In the genomic region with DNA sequence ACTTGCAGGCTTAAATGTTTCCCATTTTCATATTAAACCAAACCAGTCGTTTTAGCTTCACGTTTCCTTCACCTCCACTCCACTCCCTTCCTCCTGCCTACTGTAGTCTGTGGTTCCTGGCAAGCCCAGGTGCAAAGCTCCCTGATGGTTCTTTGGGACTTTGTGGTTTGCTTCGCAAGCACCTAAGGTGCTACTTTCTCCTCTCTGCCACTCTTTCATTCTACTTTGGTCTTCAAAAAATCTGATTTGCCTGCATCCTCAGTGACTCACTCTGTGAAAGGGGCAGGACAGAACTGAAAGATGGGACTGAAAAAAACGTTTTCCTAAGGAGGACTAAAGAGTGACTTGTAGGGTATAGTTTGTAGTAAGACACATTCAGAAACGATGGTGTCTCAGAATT, we compare ENCODE assay signal across 16 cellular contexts.
DNase-seq lines count a peak whose midpoint lies in the region; ATAC-seq and TF ChIP-seq lines count a peak whose summit lies in the region.
"Had no signal": no experiment of that assay in that cellular context is flagged by ENCODE, and none has a peak within 500 bp of the region (broad histone marks: within the 10 kb centered on the region; RNA-seq: fewer than 3 reads in every experiment).

No MANE protein-coding gene starts in this region.

- H3K79me2 ChIP-seq in GM23338 (replicated peaks; ENCODE audit: insufficient read depth) (no peaks in the 10 kb centered on the region), Loucy (ENCODE audit: insufficient read depth, low read length) (peaks cover 48% of the 10 kb centered on the region)

- H2AFZ ChIP-seq in GM23338 (peak overlapping the region; percentile 72; the same call in 1 of the 2 replicates), Loucy (ENCODE audit: low read length) (no peak overlapping the region)

- TF ChIP-seq POLR2A in right lobe of liver (IDR thresholded peaks at IDR 0.05): no peak

- H3K9me3 Mint-ChIP-seq in GM23338: no peaks in the 10 kb centered on the region

- H3K27me3 Mint-ChIP-seq in GM23338 (ENCODE audit: insufficient read depth, low read depth, poor library complexity): no peaks in the 10 kb centered on the region

- no peak for DNase-seq in GM23338 (ENCODE audit: low spot score)
- DNase-seq in RPMI8226: peak; percentile 5
- DNase-seq in NCI-H748 treated with DMSO at 0.1 percent for 48 hours (lab: John Stamatoyannopoulos, UW): no peak
- DNase-seq in right lobe of liver: no peak
- DNase-seq in middle frontal gyrus (ENCODE audit: extremely low spot score, low spot score): no peak
- DNase-seq: C1 segment of cervical spinal cord; Calu3; CD4-positive, alpha-beta memory T cell; COR-L47; DMS53; DMS79 treated with DMSO at 0.1 percent for 48 hours; H7; HCEC 1CT had no signal

- H3K9me2 ChIP-seq in GM23338 (ENCODE audit: insufficient read depth) (no peaks in the 10 kb centered on the region), Loucy (replicated peaks; ENCODE audit: low read depth, low read length) (no peaks in the 10 kb centered on the region)

- H3K4me2 ChIP-seq in GM23338: no peak overlapping the region
- H3K4me2 ChIP-seq in Loucy (ENCODE audit: low read depth, low read length, poor library complexity, severe bottlenecking): peak overlapping the region; percentile 66

- H4K20me1 ChIP-seq in GM23338 (replicated peaks; ENCODE audit: insufficient read depth) (no peaks in the 10 kb centered on the region), Loucy (ENCODE audit: insufficient read depth, low read length, poor library complexity, severe bottlenecking) (no peaks in the 10 kb centered on the region)

- H3K9me3 ChIP-seq in Loucy (ENCODE audit: insufficient read depth, low read depth, low read length): no peaks in the 10 kb centered on the region
- H3K9me3 ChIP-seq in right lobe of liver: no peaks in the 10 kb centered on the region

- H3K4me1 ChIP-seq in GM23338 (ENCODE audit: insufficient read depth) (no peaks in the 10 kb centered on the region), Loucy (ENCODE audit: insufficient read depth, low read length, poor library complexity, severe bottlenecking) (peaks cover 81% of the 10 kb centered on the region), right lobe of liver (no peaks in the 10 kb centered on the region)

- no peaks in the 10 kb centered on the region for H3K36me3 ChIP-seq in GM23338 (ENCODE audit: insufficient read depth)
- no peaks in the 10 kb centered on the region for H3K36me3 ChIP-seq in Loucy (ENCODE audit: insufficient read depth, low read length)
- no peaks in the 10 kb centered on the region for H3K36me3 ChIP-seq in right lobe of liver

- WGBS in right lobe of liver (ENCODE audit: insufficient coverage, low coverage, low lambda C conversion rate, missing lambda C conversion rate): 26% methylated on average over 4 of the region's 5 CpGs

- H3K27ac Mint-ChIP-seq in GM23338: no peak overlapping the region
- H3K27ac Mint-ChIP-seq: CD4-positive, alpha-beta memory T cell had no signal

- ATAC-seq in GM23338: no peak
- ATAC-seq in GM18519 (IDR thresholded peaks at IDR 0.05; ENCODE audit: low FRiP score, unreplicated experiment): no peak
- no peak for ATAC-seq in right lobe of liver
- ATAC-seq: GM12878 had no signal

- no peaks in the 10 kb centered on the region; the same call in 2 of the 3 replicates for H3K4me1 Mint-ChIP-seq in GM23338
- H3K4me1 Mint-ChIP-seq: CD4-positive, alpha-beta memory T cell had no signal

- H3K4me3 Mint-ChIP-seq in GM23338: no peak overlapping the region
- H3K4me3 Mint-ChIP-seq: CD4-positive, alpha-beta memory T cell had no signal

- intact Hi-C loops in right lobe of liver (cut with DNase I): no loop called here

- no peaks in the 10 kb centered on the region for H3K27me3 ChIP-seq in GM23338 (ENCODE audit: insufficient read depth)
- H3K27me3 ChIP-seq in Loucy (ENCODE audit: insufficient read depth, low read length, poor library complexity, severe bottlenecking): no peaks in the 10 kb centered on the region
- H3K27me3 ChIP-seq in right lobe of liver: no peaks in the 10 kb centered on the region

- H3K4me3 ChIP-seq in GM23338: no peak overlapping the region
- H3K4me3 ChIP-seq in Loucy (ENCODE audit: low read length, poor library complexity, severe bottlenecking): peak overlapping the region; percentile 72
- no peak overlapping the region for H3K4me3 ChIP-seq in right lobe of liver
- H3K4me3 ChIP-seq: GM12878 had no signal

- H3F3A ChIP-seq in GM23338 (replicated peaks; ENCODE audit: low read depth) (no peaks in the 10 kb centered on the region), Loucy (ENCODE audit: low read depth) (peaks cover 18% of the 10 kb centered on the region)

- H3K36me3 Mint-ChIP-seq in GM23338 (ENCODE audit: low read depth): no peaks in the 10 kb centered on the region
- H3K36me3 Mint-ChIP-seq: CD4-positive, alpha-beta memory T cell had no signal

- H3K27ac ChIP-seq in GM23338 (ENCODE audit: low read depth) (no peak overlapping the region), right lobe of liver (no peak overlapping the region)

- peak overlapping the region; percentile 88 for H3K9ac ChIP-seq in Loucy (ENCODE audit: low read depth, low read length, poor library complexity, severe bottlenecking)

- no peak for TF ChIP-seq CTCF in GM23338 (conservative IDR thresholded peaks at IDR 0.05; ENCODE audit: low read depth in 2 of 2)
- no peak for TF ChIP-seq CTCF in Loucy (conservative IDR thresholded peaks at IDR 0.05; ENCODE audit: low read length)
- TF ChIP-seq CTCF in right lobe of liver (IDR thresholded peaks at IDR 0.05): no peak

TF ChIP-seq in GM23338, 12 proteins besides CTCF, POLR2A, EP300 and RAD21 (continues in another document):
- TF ChIP-seq POLR2AphosphoS5 (IDR thresholded peaks at IDR 0.05; ENCODE audit: low read depth) (no peak), EZH2 (IDR thresholded peaks at IDR 0.05; ENCODE audit: low read depth, unreplicated experiment) (no peak), ZNF114 (CRISPR knock-in tag; IDR thresholded peaks at IDR 0.05) (no peak), STAT1 (IDR thresholded peaks at IDR 0.05; ENCODE audit: unreplicated experiment) (no peak), ZNF331 (CRISPR knock-in tag; IDR thresholded peaks at IDR 0.05; ENCODE audit: low read depth) (no peak), EZH2phosphoT487 (IDR thresholded peaks at IDR 0.05; ENCODE audit: unreplicated experiment) (no peak), JUNB (IDR thresholded peaks at IDR 0.05; ENCODE audit: unreplicated experiment) (no peak), NANOG (IDR thresholded peaks at IDR 0.05; ENCODE audit: borderline replicate concordance) (no peak)
- TF ChIP-seq, protein P1, sequence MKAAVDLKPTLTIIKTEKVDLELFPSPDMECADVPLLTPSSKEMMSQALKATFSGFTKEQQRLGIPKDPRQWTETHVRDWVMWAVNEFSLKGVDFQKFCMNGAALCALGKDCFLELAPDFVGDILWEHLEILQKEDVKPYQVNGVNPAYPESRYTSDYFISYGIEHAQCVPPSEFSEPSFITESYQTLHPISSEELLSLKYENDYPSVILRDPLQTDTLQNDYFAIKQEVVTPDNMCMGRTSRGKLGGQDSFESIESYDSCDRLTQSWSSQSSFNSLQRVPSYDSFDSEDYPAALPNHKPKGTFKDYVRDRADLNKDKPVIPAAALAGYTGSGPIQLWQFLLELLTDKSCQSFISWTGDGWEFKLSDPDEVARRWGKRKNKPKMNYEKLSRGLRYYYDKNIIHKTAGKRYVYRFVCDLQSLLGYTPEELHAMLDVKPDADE (IDR thresholded peaks at IDR 0.05): no peak
- TF ChIP-seq, protein P2, sequence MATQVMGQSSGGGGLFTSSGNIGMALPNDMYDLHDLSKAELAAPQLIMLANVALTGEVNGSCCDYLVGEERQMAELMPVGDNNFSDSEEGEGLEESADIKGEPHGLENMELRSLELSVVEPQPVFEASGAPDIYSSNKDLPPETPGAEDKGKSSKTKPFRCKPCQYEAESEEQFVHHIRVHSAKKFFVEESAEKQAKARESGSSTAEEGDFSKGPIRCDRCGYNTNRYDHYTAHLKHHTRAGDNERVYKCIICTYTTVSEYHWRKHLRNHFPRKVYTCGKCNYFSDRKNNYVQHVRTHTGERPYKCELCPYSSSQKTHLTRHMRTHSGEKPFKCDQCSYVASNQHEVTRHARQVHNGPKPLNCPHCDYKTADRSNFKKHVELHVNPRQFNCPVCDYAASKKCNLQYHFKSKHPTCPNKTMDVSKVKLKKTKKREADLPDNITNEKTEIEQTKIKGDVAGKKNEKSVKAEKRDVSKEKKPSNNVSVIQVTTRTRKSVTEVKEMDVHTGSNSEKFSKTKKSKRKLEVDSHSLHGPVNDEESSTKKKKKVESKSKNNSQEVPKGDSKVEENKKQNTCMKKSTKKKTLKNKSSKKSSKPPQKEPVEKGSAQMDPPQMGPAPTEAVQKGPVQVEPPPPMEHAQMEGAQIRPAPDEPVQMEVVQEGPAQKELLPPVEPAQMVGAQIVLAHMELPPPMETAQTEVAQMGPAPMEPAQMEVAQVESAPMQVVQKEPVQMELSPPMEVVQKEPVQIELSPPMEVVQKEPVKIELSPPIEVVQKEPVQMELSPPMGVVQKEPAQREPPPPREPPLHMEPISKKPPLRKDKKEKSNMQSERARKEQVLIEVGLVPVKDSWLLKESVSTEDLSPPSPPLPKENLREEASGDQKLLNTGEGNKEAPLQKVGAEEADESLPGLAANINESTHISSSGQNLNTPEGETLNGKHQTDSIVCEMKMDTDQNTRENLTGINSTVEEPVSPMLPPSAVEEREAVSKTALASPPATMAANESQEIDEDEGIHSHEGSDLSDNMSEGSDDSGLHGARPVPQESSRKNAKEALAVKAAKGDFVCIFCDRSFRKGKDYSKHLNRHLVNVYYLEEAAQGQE (IDR thresholded peaks at IDR 0.05; ENCODE audit: unreplicated experiment): no peak
